1 cellular context compared by ENCODE assay signal in genomic region chr5:175809531-175810121, GRCh38.
TF ChIP-seq lines count a peak whose summit lies in the region.

No MANE protein-coding gene starts in this region.

TF ChIP-seq in GM23338, 12 proteins besides CTCF, POLR2A, EP300 and RAD21 (continued from another document):
- no peak for TF ChIP-seq ETS1 (IDR thresholded peaks at IDR 0.05)
- no peak for TF ChIP-seq ZNF114 (CRISPR knock-in tag; IDR thresholded peaks at IDR 0.05)
